8 cellular contexts compared by ENCODE assay signal in genomic region chr16:67667434-67667816, GRCh38. TPM values are rescaled to one million over a fixed set of nuclear protein-coding genes. Genes with fewer than 3 reads are reported as not detected.
DNase-seq lines count a peak whose midpoint lies in the region; ATAC-seq, FAIRE-seq and TF ChIP-seq lines count a peak whose summit lies in the region.

No MANE protein-coding gene starts in this region.

- no peak for TF ChIP-seq EP300 in A549 (IDR thresholded peaks at IDR 0.05)

- no peak overlapping the region for H3K4me3 ChIP-seq in A549
- peak overlapping the region; percentile 56 for H3K4me3 ChIP-seq in naive thymus-derived CD4-positive, alpha-beta T cell (ENCODE audit: low read length)

- intact Hi-C loops in naive thymus-derived CD4-positive, alpha-beta T cell (cut with micrococcal nuclease): loop anchor here (2.0 to 10.0 kb wide), 5 partner anchors 167 to 567 kb away; partner anchors contain the start of genes ESRP2 (in 1 of the 2) and PSKH1 (in 1 of the 2)

- no peak for TF ChIP-seq RAD21 in A549 (conservative IDR thresholded peaks at IDR 0.05 in 1 of 2, IDR thresholded peaks at IDR 0.05 in 1 of 2)

- no peak; a peak in 1 of 6 replicates for ATAC-seq in A549
- peak; percentile 2 for ATAC-seq in HG02642 (IDR thresholded peaks at IDR 0.05; ENCODE audit: poor library complexity, unreplicated experiment)
- ATAC-seq in central memory CD8-positive, alpha-beta T cell (replicated peaks; ENCODE audit: extremely low read depth, poor library complexity, severe bottlenecking): no peak
- ATAC-seq in naive thymus-derived CD4-positive, alpha-beta T cell: no peak
- no peak for ATAC-seq in HG02571 (IDR thresholded peaks at IDR 0.05; ENCODE audit: unreplicated experiment)

- H3K4me1 Mint-ChIP-seq in central memory CD8-positive, alpha-beta T cell: peaks cover 5% of the 10 kb centered on the region
- H3K4me1 Mint-ChIP-seq in naive thymus-derived CD4-positive, alpha-beta T cell: peaks cover 7 to 29% (median 17%) of the 10 kb centered on the region in 7 donors

- peak overlapping the region; percentile 87 for H3K4me3 Mint-ChIP-seq in central memory CD8-positive, alpha-beta T cell
- peak overlapping the region; percentile 65 to 96 (median 83) for H3K4me3 Mint-ChIP-seq in naive thymus-derived CD4-positive, alpha-beta T cell

- no peaks in the 10 kb centered on the region for H3K9me3 ChIP-seq in A549
- H3K9me3 ChIP-seq in naive thymus-derived CD4-positive, alpha-beta T cell (ENCODE audit: control insufficient read depth in 2 of 3, low read length in 3 of 3): no peaks in the 10 kb centered on the region

- no peak for TF ChIP-seq CTCF in A549 (IDR thresholded peaks at IDR 0.05)

- H3K36me3 Mint-ChIP-seq in central memory CD8-positive, alpha-beta T cell (ENCODE audit: insufficient read depth): peaks cover 3% of the 10 kb centered on the region
- no peaks in the 10 kb centered on the region for H3K36me3 Mint-ChIP-seq in naive thymus-derived CD4-positive, alpha-beta T cell

- 0 out of 3 replicates have a peak overlapping the region, but pooled peaks have one; percentile 22 for H3K4me2 ChIP-seq in A549

- H3K27me3 ChIP-seq in naive thymus-derived CD4-positive, alpha-beta T cell (ENCODE audit: control insufficient read depth in 2 of 2, insufficient read depth in 2 of 2, low read length in 2 of 2): no peaks in the 10 kb centered on the region

- DNase-seq in A549 (ENCODE audit: low read depth in 1 of 2, low spot score in 1 of 2) (no peak), 8988T (no peak)
- DNase-seq in central memory CD8-positive, alpha-beta T cell (ENCODE audit: low spot score in 2 of 2): no peak
- DNase-seq in naive thymus-derived CD4-positive, alpha-beta T cell: no peak
- no peak for DNase-seq in stimulated activated CD4-positive, alpha-beta T cell treated with anti-CD3 and anti-CD28 coated beads, Interleukin-1b, Interleukin-23, amount 100 ng/mL, for 48 hours
- no peak for DNase-seq in activated effector memory CD4-positive, alpha-beta T cell treated with Interleukin-2 at 50 U/mL for 16 hours

- H3K36me3 ChIP-seq in naive thymus-derived CD4-positive, alpha-beta T cell (ENCODE audit: control insufficient read depth in 2 of 3, insufficient read depth in 3 of 3, low read length in 3 of 3): no peaks in the 10 kb centered on the region

- CTCF ChIA-PET in A549 (lab: Yijun Ruan, JAX): interaction anchor here (0.7 to 16.7 kb wide), 33 partner anchors 8 to 215 kb away, joined by 3 to 174 read pairs (median 5); partner anchors contain the start of genes ACD, CARMIL2, CTCF and GFOD2
- CTCF ChIA-PET in naive thymus-derived CD4-positive, alpha-beta T cell (lab: Charles Lee): interaction anchor here (0.6 to 9.1 kb wide), 27 partner anchors 9 to 556 kb away, joined by 3 to 85 read pairs (median 4); partner anchors contain the start of genes ATP6V0D1, CARMIL2, CTCF and RIPOR1

- no peaks in the 10 kb centered on the region for H3K27me3 Mint-ChIP-seq in central memory CD8-positive, alpha-beta T cell
- H3K27me3 Mint-ChIP-seq in naive thymus-derived CD4-positive, alpha-beta T cell: no peaks in the 10 kb centered on the region

- no peaks in the 10 kb centered on the region for H3K9me3 Mint-ChIP-seq in central memory CD8-positive, alpha-beta T cell
- peaks cover 0 to 1% (median 0%) of the 10 kb centered on the region in 11 donors for H3K9me3 Mint-ChIP-seq in naive thymus-derived CD4-positive, alpha-beta T cell

- H3K4me1 ChIP-seq in A549: peaks cover 17% of the 10 kb centered on the region
- peaks cover 9 to 12% of the 10 kb centered on the region in 2 donors for H3K4me1 ChIP-seq in naive thymus-derived CD4-positive, alpha-beta T cell (ENCODE audit: control insufficient read depth in 2 of 2, insufficient read depth in 2 of 2, low read length in 2 of 2)

- H3K27ac Mint-ChIP-seq in central memory CD8-positive, alpha-beta T cell (ENCODE audit: low read depth): peak overlapping the region; percentile 74
- H3K27ac Mint-ChIP-seq in naive thymus-derived CD4-positive, alpha-beta T cell: peak overlapping the region in 7 of 9 donors; percentile 46 to 87 (median 67)

- WGBS in A549 (ENCODE audit: missing lambda C conversion rate): 87% methylated on average over 10 of the region's 13 CpGs

- POLR2A ChIA-PET in A549 (lab: Yijun Ruan, JAX): no interaction called here
- POLR2A ChIA-PET in naive thymus-derived CD4-positive, alpha-beta T cell (lab: Charles Lee): interaction anchor here (0.6 to 3.1 kb wide), 19 partner anchors 9 to 774 kb away, joined by 3 to 41 read pairs (median 3); partner anchors contain the start of genes AGRP, ATP6V0D1, CARMIL2 and CTCF

- no peak for FAIRE-seq in A549 (lab: Jason Lieb, UNC)

- TF ChIP-seq POLR2A in A549 (IDR thresholded peaks at IDR 0.05; ENCODE audit: low read length): no peak

- peak overlapping the region in 1 of 2 experiments; percentile 55; a peak in 3 of 6 replicates for H3K27ac ChIP-seq in A549
- H3K27ac ChIP-seq in naive thymus-derived CD4-positive, alpha-beta T cell (ENCODE audit: low read depth, low read length): peak overlapping the region; percentile 73

TF ChIP-seq in A549, 52 proteins besides CTCF, POLR2A, EP300 and RAD21 (continues in another document):
- TF ChIP-seq PBX3 (IDR thresholded peaks at IDR 0.05) (no peak), ELK1 (IDR thresholded peaks at IDR 0.05; ENCODE audit: low read depth, low read length) (no peak)

RNA-seq across cellular contexts. Expression of gene C16orf86, which starts 0.8 kb away (rescaled TPM):
- polyA plus RNA-seq in A549 (2011; rRNA removed) (not detected in 2 replicates), A549 (2017; fragmentation: RNase III; extraction: RNeasy Plus Mini Kit Qiagen cat#74134 plus additional on column Dnase treatment) (0.05 to 0.21 TPM (median 0.06 TPM) in 3 replicates)
- 0.08 TPM in 2 replicates for polyA plus RNA-seq in A549 (2012; cell fraction: cytosol; rRNA removed)
- polyA plus RNA-seq in A549 (2012; cell fraction: nucleus; rRNA removed): 0.40 and 0.44 TPM in 2 replicates
- not detected in 2 replicates for polyA minus RNA-seq in A549 (2011; rRNA and poly(A)+ RNA removed)
- 1 to 10 TPM; 4.3 to 6.4 (median 4.7) TPM for total RNA-seq in naive thymus-derived CD4-positive, alpha-beta T cell
- polyA plus RNA-seq in naive thymus-derived CD4-positive, alpha-beta T cell: 1 to 10 TPM; 3.5 to 5.7 TPM

RNA-seq across cellular contexts. Expression of gene ENKD1, which starts 0.9 kb away (rescaled TPM):
- polyA plus RNA-seq in A549 (2011; rRNA removed): 4.0 and 4.3 TPM in 2 replicates
- polyA plus RNA-seq in A549 (2012; cell fraction: cytosol; rRNA removed): 13.5 and 14.0 TPM in 2 replicates
- polyA plus RNA-seq in A549 (2012; cell fraction: nucleus; rRNA removed): 23.0 and 32.4 TPM in 2 replicates
- 11.1 to 12.6 TPM (median 12.2 TPM) in 3 replicates for polyA plus RNA-seq in A549 (2017; fragmentation: RNase III; extraction: RNeasy Plus Mini Kit Qiagen cat#74134 plus additional on column Dnase treatment)
- polyA minus RNA-seq in A549 (2011; rRNA and poly(A)+ RNA removed): 2.7 and 5.0 TPM in 2 replicates
- 1 to 10 TPM; 4.9 to 8.3 (median 7.8) TPM for total RNA-seq in naive thymus-derived CD4-positive, alpha-beta T cell
- 1 to 10 TPM; 1.1 to 2.5 TPM for polyA plus RNA-seq in naive thymus-derived CD4-positive, alpha-beta T cell

RNA-seq across cellular contexts. Expression of gene PARD6A, which starts 6.7 kb away (rescaled TPM):
- 1.7 and 1.8 TPM in 2 replicates for polyA plus RNA-seq in A549 (2011; rRNA removed)
- 3.2 and 3.6 TPM in 2 replicates for polyA plus RNA-seq in A549 (2012; cell fraction: cytosol; rRNA removed)
- polyA plus RNA-seq in A549 (2012; cell fraction: nucleus; rRNA removed): 1.3 and 2.2 TPM in 2 replicates
- polyA plus RNA-seq in A549 (2017; fragmentation: RNase III; extraction: RNeasy Plus Mini Kit Qiagen cat#74134 plus additional on column Dnase treatment): 1.4 to 2.2 TPM (median 1.9 TPM) in 3 replicates
- polyA minus RNA-seq in A549 (2011; rRNA and poly(A)+ RNA removed): 1.2 and 2.5 TPM in 2 replicates
- 10 to 100 TPM in 1 of 5 experiments, 1 to 10 TPM in 4; 4.5 to 11.2 (median 4.7) TPM for total RNA-seq in naive thymus-derived CD4-positive, alpha-beta T cell
- polyA plus RNA-seq in naive thymus-derived CD4-positive, alpha-beta T cell: 10 to 100 TPM in 1 of 2 donors, 1 to 10 TPM in 1; 9.3 to 15.1 TPM

RNA-seq across cellular contexts. Expression of gene ACD, which starts 7.4 kb away (rescaled TPM):
- 19.4 and 22.2 TPM in 2 replicates for polyA plus RNA-seq in A549 (2011; rRNA removed)
- 49.6 and 57.6 TPM in 2 replicates for polyA plus RNA-seq in A549 (2012; cell fraction: cytosol; rRNA removed)
- polyA plus RNA-seq in A549 (2012; cell fraction: nucleus; rRNA removed): 79.7 and 97.5 TPM in 2 replicates
- polyA plus RNA-seq in A549 (2017; fragmentation: RNase III; extraction: RNeasy Plus Mini Kit Qiagen cat#74134 plus additional on column Dnase treatment): 25.3 to 26.5 TPM (median 26.4 TPM) in 3 replicates
- polyA minus RNA-seq in A549 (2011; rRNA and poly(A)+ RNA removed): 21.2 and 29.2 TPM in 2 replicates
- 10 to 100 TPM; 29.3 to 44.1 (median 34.4) TPM for total RNA-seq in naive thymus-derived CD4-positive, alpha-beta T cell
- 10 to 100 TPM; 25.4 to 33.2 TPM for polyA plus RNA-seq in naive thymus-derived CD4-positive, alpha-beta T cell

RNA-seq across cellular contexts. Expression of gene CARMIL2, which starts 22.5 kb away (rescaled TPM):
- polyA plus RNA-seq in A549 (2011; rRNA removed): 0.39 and 0.62 TPM in 2 replicates
- 0.70 and 0.84 TPM in 2 replicates for polyA plus RNA-seq in A549 (2012; cell fraction: cytosol; rRNA removed)
- 3.5 and 4.4 TPM in 2 replicates for polyA plus RNA-seq in A549 (2012; cell fraction: nucleus; rRNA removed)
- polyA plus RNA-seq in A549 (2017; fragmentation: RNase III; extraction: RNeasy Plus Mini Kit Qiagen cat#74134 plus additional on column Dnase treatment): 0.95 to 1.3 TPM (median 1.2 TPM) in 3 replicates
- 0.25 and 0.97 TPM in 2 replicates for polyA minus RNA-seq in A549 (2011; rRNA and poly(A)+ RNA removed)
- 100 to 1,000 TPM; 140 to 245 (median 215) TPM for total RNA-seq in naive thymus-derived CD4-positive, alpha-beta T cell
- polyA plus RNA-seq in naive thymus-derived CD4-positive, alpha-beta T cell: 10 to 100 TPM; 12.7 to 28.7 TPM
